In genomic region chr6:46323312-46323965, GRCh38 we compare ENCODE assay signal across 12 cellular contexts.
DNase-seq lines count a peak whose midpoint lies in the region; ATAC-seq and TF ChIP-seq lines count a peak whose summit lies in the region.
"Had no signal": no experiment of that assay in that cellular context is flagged by ENCODE, and none has a peak within 500 bp of the region (broad histone marks: within the 10 kb centered on the region; RNA-seq: fewer than 3 reads in every experiment).

No MANE protein-coding gene starts in this region.

- peaks cover 5% of the 10 kb centered on the region for H3K4me1 Mint-ChIP-seq in activated T-cell treated with anti-CD3 and anti-CD28 coated beads, Interleukin-2, amount 50 U/mL, for 4 hours (ENCODE audit: low read depth)
- H3K4me1 Mint-ChIP-seq in activated CD4-positive, alpha-beta memory T cell treated with anti-CD3 and anti-CD28 coated beads, Interleukin-2, amount 10 ng/mL, durations not matched to agents 7 days and 5 days, result peaks cover 46% of the 10 kb centered on the region

- H3K4me3 ChIP-seq in foreskin fibroblast (ENCODE audit: low read depth in 1 of 2, low read length in 2 of 2), result peak overlapping the region; percentile 52 to 70
- H3K4me3 ChIP-seq in subcutaneous abdominal adipose tissue (ENCODE audit: low read depth in 1 of 5, low read length in 5 of 5), result no peak overlapping the region
- H3K4me3 ChIP-seq in A673 (ENCODE audit: low read depth, low read length, poor library complexity, severe bottlenecking), result no peak overlapping the region
- H3K4me3 ChIP-seq: vagina had no signal

- peaks cover 0 to 47% (median 32%) of the 10 kb centered on the region in 5 donors for H3K4me1 ChIP-seq in subcutaneous abdominal adipose tissue (ENCODE audit: control insufficient read depth in 5 of 5, insufficient read depth in 5 of 5, low read length in 5 of 5)
- no peaks in the 10 kb centered on the region for H3K4me1 ChIP-seq in A673 (ENCODE audit: insufficient read depth, low read length, poor library complexity, severe bottlenecking)

- POLR2A ChIA-PET in activated CD4-positive, alpha-beta memory T cell treated with anti-CD3 and anti-CD28 coated beads, Interleukin-2, amount 10 ng/mL, durations not matched to agents 7 days and 5 days (lab: Charles Lee), result interaction anchor here (0.9 to 1.5 kb wide), 2 partner anchors 194 to 308 kb away, joined by 3 to 5 read pairs; partner anchors contain the start of genes CLIC5 and ENPP4
- POLR2A ChIA-PET in A673 (lab: Charles Lee; ENCODE audit: low non-redundant PET), result no interaction called here

- no peak overlapping the region for H3K4me3 Mint-ChIP-seq in activated T-cell treated with anti-CD3 and anti-CD28 coated beads, Interleukin-2, amount 50 U/mL, for 4 hours
- peak overlapping the region; percentile 3 for H3K4me3 Mint-ChIP-seq in activated CD4-positive, alpha-beta memory T cell treated with anti-CD3 and anti-CD28 coated beads, Interleukin-2, amount 10 ng/mL, durations not matched to agents 7 days and 5 days
- H3K4me3 Mint-ChIP-seq: CD4-positive, alpha-beta T cell had no signal

- H3K9ac ChIP-seq in subcutaneous abdominal adipose tissue (ENCODE audit: low read length in 5 of 5), result no peak overlapping the region

- no peaks in the 10 kb centered on the region for H3K36me3 Mint-ChIP-seq in activated T-cell treated with anti-CD3 and anti-CD28 coated beads, Interleukin-2, amount 50 U/mL, for 4 hours (ENCODE audit: insufficient read depth)
- peaks cover 3% of the 10 kb centered on the region for H3K36me3 Mint-ChIP-seq in activated CD4-positive, alpha-beta memory T cell treated with anti-CD3 and anti-CD28 coated beads, Interleukin-2, amount 10 ng/mL, durations not matched to agents 7 days and 5 days (ENCODE audit: low read depth)

- intact Hi-C loops in A673 (cut with micrococcal nuclease; ENCODE audit: unreplicated experiment), result no loop called here

- H3K27me3 ChIP-seq in subcutaneous abdominal adipose tissue (ENCODE audit: control insufficient read depth in 5 of 5, insufficient read depth in 4 of 5, low read length in 5 of 5), result no peaks in the 10 kb centered on the region
- peaks cover 13% of the 10 kb centered on the region for H3K27me3 ChIP-seq in A673 (replicated peaks; ENCODE audit: insufficient read depth, low read depth, low read length, poor library complexity)
- H3K27me3 ChIP-seq: vagina had no signal

- H3K27ac ChIP-seq in subcutaneous abdominal adipose tissue (ENCODE audit: low read depth, low read length) (peak overlapping the region; percentile 88), A673 (ENCODE audit: low read depth, low read length, poor library complexity, severe bottlenecking) (no peak overlapping the region)
- H3K27ac ChIP-seq: vagina had no signal

- peak; percentile 43 to 46 for ATAC-seq in activated T-cell treated with anti-CD3 and anti-CD28 coated beads, Interleukin-2, amount 50 U/mL, for 4 hours

- no peak for DNase-seq in activated T-cell treated with anti-CD3 and anti-CD28 coated beads, Interleukin-2, amount 50 U/mL, for 4 hours
- no peak for DNase-seq in activated T-cell treated with anti-CD3 and anti-CD28 coated beads for 4 hours
- peak; percentile 31 for DNase-seq in activated CD4-positive, alpha-beta memory T cell treated with anti-CD3 and anti-CD28 coated beads, Interleukin-2, amount 10 ng/mL, durations not matched to agents 7 days and 5 days
- peak; percentile 51 to 86 for DNase-seq in foreskin fibroblast
- DNase-seq in HUDEP-2 (lab: John Stamatoyannopoulos, UW; ENCODE audit: unreplicated experiment in 76 of 76), result no peak
- DNase-seq in mesenteric fat pad (ENCODE audit: low spot score), result no peak
- DNase-seq in A673 (ENCODE audit: low spot score), result no peak
- DNase-seq: activated CD4-positive, alpha-beta T cell treated with anti-CD3 and anti-CD28 coated beads, Interleukin-2, amount 50 U/mL, for 4 hours; CD4-positive, alpha-beta T cell; KG1 had no signal

- H3K36me3 ChIP-seq in subcutaneous abdominal adipose tissue (ENCODE audit: control insufficient read depth in 5 of 5, insufficient read depth in 5 of 5, low read length in 5 of 5) (no peaks in the 10 kb centered on the region), A673 (ENCODE audit: insufficient read depth, low read length, poor library complexity, severe bottlenecking) (no peaks in the 10 kb centered on the region)
- H3K36me3 ChIP-seq: vagina had no signal

- peaks cover 6% of the 10 kb centered on the region for H3K27me3 Mint-ChIP-seq in activated T-cell treated with anti-CD3 and anti-CD28 coated beads, Interleukin-2, amount 50 U/mL, for 4 hours (ENCODE audit: low read depth)
- peaks cover 5% of the 10 kb centered on the region for H3K27me3 Mint-ChIP-seq in activated CD4-positive, alpha-beta memory T cell treated with anti-CD3 and anti-CD28 coated beads, Interleukin-2, amount 10 ng/mL, durations not matched to agents 7 days and 5 days

- no TSS peak for BruUV-seq in A673 (replicated peaks; lab: Mats Ljungman, UMichigan)

- H3K9me3 ChIP-seq in subcutaneous abdominal adipose tissue (ENCODE audit: control insufficient read depth in 5 of 5, low read length in 5 of 5) (no peaks in the 10 kb centered on the region), A673 (ENCODE audit: low read depth, low read length, poor library complexity, severe bottlenecking) (no peaks in the 10 kb centered on the region)
- H3K9me3 ChIP-seq: vagina had no signal

- peak overlapping the region; percentile 37 for H3K27ac Mint-ChIP-seq in activated CD4-positive, alpha-beta memory T cell treated with anti-CD3 and anti-CD28 coated beads, Interleukin-2, amount 10 ng/mL, durations not matched to agents 7 days and 5 days
- H3K27ac Mint-ChIP-seq: CD4-positive, alpha-beta T cell had no signal

- TF ChIP-seq CTCF in foreskin fibroblast (IDR thresholded peaks at IDR 0.05; ENCODE audit: low read depth, low read length) (no peak), A673 (conservative IDR thresholded peaks at IDR 0.05; ENCODE audit: low read depth, low read length) (no peak)

- no peaks in the 10 kb centered on the region for H3K9me3 Mint-ChIP-seq in activated T-cell treated with anti-CD3 and anti-CD28 coated beads, Interleukin-2, amount 50 U/mL, for 4 hours
- no peaks in the 10 kb centered on the region for H3K9me3 Mint-ChIP-seq in activated CD4-positive, alpha-beta memory T cell treated with anti-CD3 and anti-CD28 coated beads, Interleukin-2, amount 10 ng/mL, durations not matched to agents 7 days and 5 days
- H3K9me3 Mint-ChIP-seq: CD4-positive, alpha-beta T cell had no signal

- CTCF ChIA-PET in activated CD4-positive, alpha-beta memory T cell treated with anti-CD3 and anti-CD28 coated beads, Interleukin-2, amount 10 ng/mL, durations not matched to agents 7 days and 5 days (lab: Charles Lee), result no interaction called here
- CTCF ChIA-PET in A673 (lab: Charles Lee), result no interaction called here

Comparison
In these comparisons a context has a peak if more than half of its experiments do, and no peak if none do; other contexts are left out.
1. DNase-seq: peak in activated CD4-positive, alpha-beta memory T cell treated with anti-CD3 and anti-CD28 coated beads, Interleukin-2, amount 10 ng/mL, durations not matched to agents 7 days and 5 days (single experiment) and foreskin fibroblast (2 of 2); none in activated T-cell treated with anti-CD3 and anti-CD28 coated beads, Interleukin-2, amount 50 U/mL, for 4 hours (single experiment), activated T-cell treated with anti-CD3 and anti-CD28 coated beads for 4 hours (single experiment), HUDEP-2 (0 of 76), mesenteric fat pad (single experiment) and A673 (single experiment).
2. H3K4me3 ChIP-seq: peak in foreskin fibroblast (2 of 2); none in subcutaneous abdominal adipose tissue (0 of 5) and A673 (single experiment).